ENCODE assay signal across 14 cellular contexts in genomic region chr20:53789913-53790675, GRCh38.
DNase-seq lines count a peak whose midpoint lies in the region; ATAC-seq and TF ChIP-seq lines count a peak whose summit lies in the region.
"Had no signal": no experiment of that assay in that cellular context is flagged by ENCODE, and none has a peak within 500 bp of the region (broad histone marks: within the 10 kb centered on the region; RNA-seq: fewer than 3 reads in every experiment).

No MANE protein-coding gene starts in this region.

- peaks cover 43% of the 10 kb centered on the region for H3K4me1 ChIP-seq in foreskin keratinocyte
- H3K4me1 ChIP-seq in suprapubic skin: peaks cover 54% of the 10 kb centered on the region
- H3K4me1 ChIP-seq in BE2C: no peaks in the 10 kb centered on the region; the same call in 1 of the 2 replicates
- H3K4me1 ChIP-seq: testis had no signal

- no peaks in the 10 kb centered on the region for H3K9me3 ChIP-seq in suprapubic skin
- H3K9me3 ChIP-seq in BE2C: no peaks in the 10 kb centered on the region
- H3K9me3 ChIP-seq: spleen, testis had no signal

- H3K36me3 ChIP-seq in suprapubic skin: no peaks in the 10 kb centered on the region
- no peaks in the 10 kb centered on the region for H3K36me3 ChIP-seq in BE2C
- H3K36me3 ChIP-seq: spleen had no signal

- POLR2A ChIA-PET in WTC11 (lab: Charles Lee): interaction anchor here (0.6 kb wide), 1 partner anchor 25 kb away, joined by 7 read pairs; no protein-coding TSS in a partner anchor

- 63% methylated on average over 12 of the region's 12 CpGs for WGBS in suprapubic skin

- peak overlapping the region; percentile 94 for H3K27ac ChIP-seq in foreskin keratinocyte
- H3K27ac ChIP-seq in suprapubic skin: peak overlapping the region; percentile 77
- H3K27ac ChIP-seq: dorsolateral prefrontal cortex, spleen, testis had no signal

- no peaks in the 10 kb centered on the region for H3K9me3 Mint-ChIP-seq in activated naive CD4-positive, alpha-beta T cell treated with anti-CD3 and anti-CD28 coated beads, Interleukin-2, amount 50 U/mL, for 24 hours
- H3K9me3 Mint-ChIP-seq in WTC11: peaks cover 10% of the 10 kb centered on the region

- H3K4me3 Mint-ChIP-seq in activated naive CD4-positive, alpha-beta T cell treated with anti-CD3 and anti-CD28 coated beads, Interleukin-2, amount 50 U/mL, for 24 hours: no peak overlapping the region
- no peak overlapping the region for H3K4me3 Mint-ChIP-seq in WTC11

- CTCF ChIA-PET in WTC11 (lab: Charles Lee): interaction anchor here (0.8 to 1.0 kb wide), 2 partner anchors 75 to 126 kb away, joined by 4 to 5 read pairs; no protein-coding TSS in a partner anchor

- TF ChIP-seq CTCF in WTC11 (IDR thresholded peaks at IDR 0.05): no peak
- no peak for TF ChIP-seq CTCF in foreskin keratinocyte (conservative IDR thresholded peaks at IDR 0.05)
- TF ChIP-seq CTCF in suprapubic skin (IDR thresholded peaks at IDR 0.05): no peak
- no peak for TF ChIP-seq CTCF in BE2C (IDR thresholded peaks at IDR 0.05; ENCODE audit: low read depth, low read length)

- H3K36me3 Mint-ChIP-seq in activated naive CD4-positive, alpha-beta T cell treated with anti-CD3 and anti-CD28 coated beads, Interleukin-2, amount 50 U/mL, for 24 hours: no peaks in the 10 kb centered on the region
- peaks cover 3% of the 10 kb centered on the region; the same call in 1 of the 2 replicates for H3K36me3 Mint-ChIP-seq in WTC11

- no peak for DNase-seq in activated naive CD4-positive, alpha-beta T cell treated with anti-CD3 and anti-CD28 coated beads, Interleukin-2, amount 50 U/mL, for 16 hours
- DNase-seq in WTC11 (ENCODE audit: low spot score) (no peak), foreskin keratinocyte (peak; percentile 33 to 58), suprapubic skin (ENCODE audit: low spot score in 2 of 2) (peak in 1 of 2 donors; percentile 24), BE2C (no peak), activated gamma-delta T cell (lab: John Stamatoyannopoulos, UW) (no peak)
- DNase-seq: aorta, dorsolateral prefrontal cortex, NCI-H187, Right ventricle myocardium superior, spleen, testis had no signal

- peak overlapping the region; percentile 48 for H3K27ac Mint-ChIP-seq in activated naive CD4-positive, alpha-beta T cell treated with anti-CD3 and anti-CD28 coated beads, Interleukin-2, amount 50 U/mL, for 24 hours
- H3K27ac Mint-ChIP-seq in WTC11: peak overlapping the region; percentile 55; the same call in 1 of the 2 replicates

- H3K4me3 ChIP-seq in suprapubic skin: no peak overlapping the region
- no peak overlapping the region for H3K4me3 ChIP-seq in BE2C (ENCODE audit: low read depth, low read length)
- H3K4me3 ChIP-seq: dorsolateral prefrontal cortex, spleen, testis had no signal

- H3K27me3 ChIP-seq in foreskin keratinocyte (no peaks in the 10 kb centered on the region), suprapubic skin (no peaks in the 10 kb centered on the region), BE2C (no peaks in the 10 kb centered on the region)
- H3K27me3 ChIP-seq: dorsolateral prefrontal cortex, spleen, testis had no signal

- ATAC-seq in WTC11 (no peak), foreskin keratinocyte (peak; percentile 53), HG02798 (IDR thresholded peaks at IDR 0.05; ENCODE audit: poor library complexity, unreplicated experiment) (no peak)

- H3K4me1 Mint-ChIP-seq in activated naive CD4-positive, alpha-beta T cell treated with anti-CD3 and anti-CD28 coated beads, Interleukin-2, amount 50 U/mL, for 24 hours: peaks cover 25% of the 10 kb centered on the region
- H3K4me1 Mint-ChIP-seq in WTC11: peaks cover 53% of the 10 kb centered on the region

- no peaks in the 10 kb centered on the region for H3K27me3 Mint-ChIP-seq in activated naive CD4-positive, alpha-beta T cell treated with anti-CD3 and anti-CD28 coated beads, Interleukin-2, amount 50 U/mL, for 24 hours
- H3K27me3 Mint-ChIP-seq in WTC11 (ENCODE audit: low read depth): no peaks in the 10 kb centered on the region

- TF ChIP-seq POLR2A in suprapubic skin (IDR thresholded peaks at IDR 0.05): no peak

- no peak for TF ChIP-seq EP300 in suprapubic skin (IDR thresholded peaks at IDR 0.05)

TF ChIP-seq in WTC11, 78 proteins besides CTCF, POLR2A, EP300 and RAD21:
- TF ChIP-seq TEAD1 (CRISPR knock-in tag; IDR thresholded peaks at IDR 0.05): no peak
- TF ChIP-seq SMAD3 (CRISPR knock-in tag; IDR thresholded peaks at IDR 0.05; ENCODE audit: borderline replicate concordance): no peak
- no peak for TF ChIP-seq EMX1 (CRISPR knock-in tag; IDR thresholded peaks at IDR 0.05)

Comparison
In these comparisons a context has a peak if more than half of its experiments do, and no peak if none do; other contexts are left out.
1. DNase-seq: peak in foreskin keratinocyte (2 of 2); none in activated naive CD4-positive, alpha-beta T cell treated with anti-CD3 and anti-CD28 coated beads, Interleukin-2, amount 50 U/mL, for 16 hours (single experiment), WTC11 (single experiment), BE2C (single experiment) and activated gamma-delta T cell (single experiment).